In the genomic region with DNA sequence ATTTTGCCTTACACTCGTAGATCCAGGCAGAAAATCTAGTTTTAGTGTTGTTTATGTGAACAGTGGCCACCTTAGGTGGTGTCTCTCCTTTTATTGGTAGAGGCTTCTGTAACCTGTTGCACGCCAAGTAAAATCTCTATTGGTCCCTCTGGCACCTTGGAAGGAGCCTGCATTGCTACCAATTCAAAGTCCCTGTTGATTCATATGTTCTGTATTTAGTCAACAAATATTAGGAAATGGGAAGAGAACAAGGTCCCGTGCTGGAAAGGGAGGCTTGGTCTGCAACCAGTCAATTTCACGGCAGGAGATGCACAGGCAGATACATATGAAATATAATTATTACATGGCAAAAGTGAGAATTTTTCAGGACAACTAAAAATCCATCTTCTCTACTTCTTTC, we compare ENCODE assay signal across 1 cellular context.
TF ChIP-seq lines count a peak whose summit lies in the region.

No MANE protein-coding gene starts in this region.

TF ChIP-seq in HepG2, 621 proteins besides CTCF, POLR2A, EP300 and RAD21:
- TF ChIP-seq GATAD2A (CRISPR knock-in tag; IDR thresholded peaks at IDR 0.05) (peak; percentile 17; the same call in 1 of the 2 replicates), ZNF709 (CRISPR knock-in tag; IDR thresholded peaks at IDR 0.05) (no peak), CREB1 (IDR thresholded peaks at IDR 0.05) (no peak), CREB1 (CRISPR knock-in tag; IDR thresholded peaks at IDR 0.05) (no peak), HNF4A (CRISPR knock-in tag; IDR thresholded peaks at IDR 0.05) (peak; percentile 64), BHLHE40 (IDR thresholded peaks at IDR 0.05; ENCODE audit: low read length) (peak; percentile 46; the same call in 1 of the 2 replicates), FOSL2 (CRISPR knock-in tag; IDR thresholded peaks at IDR 0.05) (0 out of 2 replicates have a peak, but pooled peaks have one; percentile 24), PLRG1 (conservative IDR thresholded peaks at IDR 0.05) (no peak)
- TF ChIP-seq, protein P1, sequence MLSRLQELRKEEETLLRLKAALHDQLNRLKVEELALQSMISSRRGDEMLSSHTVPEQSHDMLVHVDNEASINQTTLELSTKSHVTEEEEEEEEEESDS (CRISPR knock-in tag; IDR thresholded peaks at IDR 0.05; ENCODE audit: borderline replicate concordance): no peak
- TF ChIP-seq, protein P2, sequence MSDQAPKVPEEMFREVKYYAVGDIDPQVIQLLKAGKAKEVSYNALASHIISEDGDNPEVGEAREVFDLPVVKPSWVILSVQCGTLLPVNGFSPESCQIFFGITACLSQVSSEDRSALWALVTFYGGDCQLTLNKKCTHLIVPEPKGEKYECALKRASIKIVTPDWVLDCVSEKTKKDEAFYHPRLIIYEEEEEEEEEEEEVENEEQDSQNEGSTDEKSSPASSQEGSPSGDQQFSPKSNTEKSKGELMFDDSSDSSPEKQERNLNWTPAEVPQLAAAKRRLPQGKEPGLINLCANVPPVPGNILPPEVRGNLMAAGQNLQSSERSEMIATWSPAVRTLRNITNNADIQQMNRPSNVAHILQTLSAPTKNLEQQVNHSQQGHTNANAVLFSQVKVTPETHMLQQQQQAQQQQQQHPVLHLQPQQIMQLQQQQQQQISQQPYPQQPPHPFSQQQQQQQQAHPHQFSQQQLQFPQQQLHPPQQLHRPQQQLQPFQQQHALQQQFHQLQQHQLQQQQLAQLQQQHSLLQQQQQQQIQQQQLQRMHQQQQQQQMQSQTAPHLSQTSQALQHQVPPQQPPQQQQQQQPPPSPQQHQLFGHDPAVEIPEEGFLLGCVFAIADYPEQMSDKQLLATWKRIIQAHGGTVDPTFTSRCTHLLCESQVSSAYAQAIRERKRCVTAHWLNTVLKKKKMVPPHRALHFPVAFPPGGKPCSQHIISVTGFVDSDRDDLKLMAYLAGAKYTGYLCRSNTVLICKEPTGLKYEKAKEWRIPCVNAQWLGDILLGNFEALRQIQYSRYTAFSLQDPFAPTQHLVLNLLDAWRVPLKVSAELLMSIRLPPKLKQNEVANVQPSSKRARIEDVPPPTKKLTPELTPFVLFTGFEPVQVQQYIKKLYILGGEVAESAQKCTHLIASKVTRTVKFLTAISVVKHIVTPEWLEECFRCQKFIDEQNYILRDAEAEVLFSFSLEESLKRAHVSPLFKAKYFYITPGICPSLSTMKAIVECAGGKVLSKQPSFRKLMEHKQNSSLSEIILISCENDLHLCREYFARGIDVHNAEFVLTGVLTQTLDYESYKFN (CRISPR knock-in tag; conservative IDR thresholded peaks at IDR 0.05): peak; percentile 32; the same call in 1 of the 2 replicates
TF ChIP-seq in HepG2: peak in this region for 5.
